In the genomic region with DNA sequence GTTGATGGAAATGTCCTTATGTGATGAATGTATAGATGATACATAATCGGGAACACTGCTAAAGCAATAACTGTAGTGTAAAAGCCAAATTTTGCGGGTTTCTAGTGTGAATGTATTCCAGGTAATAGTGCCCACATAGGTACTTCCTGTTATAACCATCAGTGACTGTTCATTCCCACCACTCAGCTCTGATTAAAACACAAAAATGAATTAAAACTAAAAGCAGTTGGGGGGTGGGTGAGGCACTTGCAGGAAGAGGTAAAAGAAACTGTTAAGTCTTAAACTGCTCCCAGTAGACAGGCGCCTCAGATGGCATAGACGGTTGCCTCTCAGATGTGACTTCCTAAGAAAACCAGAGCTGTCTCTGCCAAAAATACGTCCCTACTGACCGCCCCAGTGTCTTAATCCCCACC, we compare ENCODE assay signal across 8 cellular contexts. TPM values are rescaled to one million over a fixed set of nuclear protein-coding genes. Genes with fewer than 3 reads are reported as not detected.
DNase-seq lines count a peak whose midpoint lies in the region; ATAC-seq and TF ChIP-seq lines count a peak whose summit lies in the region.

No MANE protein-coding gene starts in this region.

- dilution Hi-C loops in IMR-90 (cut with HindIII; ENCODE audit: low sequenced_read_pairs, unreplicated experiment), result no loop called here

- BruUV-seq in A673 (replicated peaks; lab: Mats Ljungman, UMichigan) (TSS peak; percentile 89), IMR-90 (replicated peaks; lab: Mats Ljungman, UMichigan) (no TSS peak)

- H3K36me3 ChIP-seq in A673 (ENCODE audit: insufficient read depth, low read length, poor library complexity, severe bottlenecking) (no peaks in the 10 kb centered on the region), IMR-90 (ENCODE audit: control insufficient read depth, insufficient read depth, low read length) (no peaks in the 10 kb centered on the region)

- H3K4me3 Mint-ChIP-seq in activated naive CD8-positive, alpha-beta T cell treated with anti-CD3 and anti-CD28 coated beads, Interleukin-2, amount 50 U/mL, for 24 hours, result peak overlapping the region; percentile 93
- peak overlapping the region; percentile 67 to 99 (median 93) for H3K4me3 Mint-ChIP-seq in naive B cell

- WGBS in IMR-90 (ENCODE audit: extremely low coverage in 2 of 2, insufficient read length in 1 of 2), 2 experiments, result no CpG with 5 or more reads among the region's 6 CpGs

- H3K9ac ChIP-seq in IMR-90 (ENCODE audit: low read depth, low read length), result no peak overlapping the region

- H3K4me3 ChIP-seq in A673 (ENCODE audit: low read depth, low read length, poor library complexity, severe bottlenecking) (peak overlapping the region; percentile 89), IMR-90 (ENCODE audit: insufficient read depth, low read depth, low read length) (no peak overlapping the region)

- peak overlapping the region; percentile 97 for H3K27ac Mint-ChIP-seq in activated naive CD8-positive, alpha-beta T cell treated with anti-CD3 and anti-CD28 coated beads, Interleukin-2, amount 50 U/mL, for 24 hours
- peak overlapping the region; percentile 82 to 99 (median 96) for H3K27ac Mint-ChIP-seq in naive B cell

- 0 out of 2 replicates have a peak overlapping the region, but pooled peaks have one; percentile 56 for H2BK20ac ChIP-seq in IMR-90 (ENCODE audit: low read depth, low read length)

- in situ Hi-C loops in IMR-90 (cut with MboI; ENCODE audit: low sequenced_read_pairs), result no loop called here

- H3K27ac ChIP-seq in A673 (ENCODE audit: low read depth, low read length, poor library complexity, severe bottlenecking), result no peak overlapping the region
- H3K27ac ChIP-seq in IMR-90 (ENCODE audit: insufficient read depth, low read length), result no peak overlapping the region

- H3K14ac ChIP-seq in IMR-90 (replicated peaks; ENCODE audit: low read depth, low read length), result no peak overlapping the region

- intact Hi-C loops in A673 (cut with micrococcal nuclease; ENCODE audit: unreplicated experiment), result loop anchor here (2.0 to 5.0 kb wide), 2 partner anchors 95 to 275 kb away; no protein-coding TSS in a partner anchor
- intact Hi-C loops in IMR-90 (cut with micrococcal nuclease), result loop anchor here (5.0 kb wide), 1 partner anchor 275 kb away; no protein-coding TSS in a partner anchor

- TF ChIP-seq RAD21 in IMR-90 (IDR thresholded peaks at IDR 0.05; ENCODE audit: low read length), result no peak

- no peak overlapping the region for H3K56ac ChIP-seq in IMR-90 (ENCODE audit: extremely low read depth, insufficient read depth, low read length)

- H3K79me1 ChIP-seq in IMR-90 (ENCODE audit: low read depth in 1 of 2, low read length in 2 of 2), result peaks cover 7 to 24% of the 10 kb centered on the region in 2 experiments

- H3K4me1 Mint-ChIP-seq in activated naive CD8-positive, alpha-beta T cell treated with anti-CD3 and anti-CD28 coated beads, Interleukin-2, amount 50 U/mL, for 24 hours, result peaks cover 49% of the 10 kb centered on the region
- H3K4me1 Mint-ChIP-seq in naive B cell, result peaks cover 29 to 42% (median 39%) of the 10 kb centered on the region in 3 donors

- no peak overlapping the region for H2AK5ac ChIP-seq in IMR-90 (ENCODE audit: low read depth, low read length)

- H2AK9ac ChIP-seq in IMR-90 (replicated peaks; ENCODE audit: low read depth, low read length, poor library complexity), result no peak overlapping the region

- H3K27me3 Mint-ChIP-seq in activated naive CD8-positive, alpha-beta T cell treated with anti-CD3 and anti-CD28 coated beads, Interleukin-2, amount 50 U/mL, for 24 hours, result no peaks in the 10 kb centered on the region
- H3K27me3 Mint-ChIP-seq in naive B cell, result no peaks in the 10 kb centered on the region

- peak overlapping the region in 1 of 2 experiments; percentile 71; a peak in 1 of 4 replicates for H4K8ac ChIP-seq in IMR-90 (ENCODE audit: low read depth in 2 of 2, low read length in 2 of 2)

- DNase-seq in A673 (ENCODE audit: low spot score) (no peak), IMR-90 (no peak), naive B cell (no peak), NOMO-1 (lab: John Stamatoyannopoulos, UW; ENCODE audit: unreplicated experiment in 2 of 2) (no peak), A172 (ENCODE audit: low spot score) (no peak), kidney tubule cell (ENCODE audit: low spot score) (no peak)
- peak; percentile 15 for DNase-seq in activated naive CD8-positive, alpha-beta T cell treated with anti-CD3 and anti-CD28 coated beads, Interleukin-2, amount 50 U/mL, for 24 hours

- no peak overlapping the region for H2BK5ac ChIP-seq in IMR-90 (ENCODE audit: low read depth, low read length, poor library complexity, severe bottlenecking)

- H4K20me1 ChIP-seq in IMR-90 (ENCODE audit: insufficient read depth, low read length), result no peaks in the 10 kb centered on the region

- TF ChIP-seq CTCF in A673 (conservative IDR thresholded peaks at IDR 0.05; ENCODE audit: low read depth, low read length) (no peak), IMR-90 (conservative IDR thresholded peaks at IDR 0.05; ENCODE audit: low read depth, low read length) (no peak)

- H3K4ac ChIP-seq in IMR-90 (ENCODE audit: low read depth, low read length), result peak overlapping the region; percentile 83; the same call in 1 of the 2 replicates

- no peak overlapping the region for H2BK120ac ChIP-seq in IMR-90 (ENCODE audit: low read depth, low read length)

- ATAC-seq in IMR-90 (ENCODE audit: low read depth) (no peak), naive B cell (ENCODE audit: low read depth in 2 of 2) (no peak), HG03135 (IDR thresholded peaks at IDR 0.05; ENCODE audit: unreplicated experiment) (no peak)
- ATAC-seq in activated naive CD8-positive, alpha-beta T cell treated with anti-CD3 and anti-CD28 coated beads, Interleukin-2, amount 50 U/mL, for 24 hours, result peak; percentile 29

- H3K18ac ChIP-seq in IMR-90 (ENCODE audit: low read depth, low read length), result no peak overlapping the region

- CTCF ChIA-PET in A673 (lab: Charles Lee), result no interaction called here
- CTCF ChIA-PET in IMR-90 (lab: Yijun Ruan, JAX), result no interaction called here

- H3K9me1 ChIP-seq in IMR-90 (ENCODE audit: insufficient read depth, low read length), result peaks cover 7% of the 10 kb centered on the region

- H2AFZ ChIP-seq in IMR-90 (replicated peaks; ENCODE audit: low read length, poor library complexity), result no peak overlapping the region

- H4K91ac ChIP-seq in IMR-90 (ENCODE audit: insufficient read depth, low read depth, low read length), result no peak overlapping the region

- H2BK15ac ChIP-seq in IMR-90 (ENCODE audit: low read depth, low read length), result peak overlapping the region; percentile 38; the same call in 1 of the 3 replicates

- H3K4me2 ChIP-seq in IMR-90 (ENCODE audit: low read depth, low read length), result no peak overlapping the region

- peaks cover 21% of the 10 kb centered on the region for H3K36me3 Mint-ChIP-seq in activated naive CD8-positive, alpha-beta T cell treated with anti-CD3 and anti-CD28 coated beads, Interleukin-2, amount 50 U/mL, for 24 hours (ENCODE audit: low read depth)
- H3K36me3 Mint-ChIP-seq in naive B cell, result peaks cover 8 to 13% of the 10 kb centered on the region in 2 donors

- no peak for TF ChIP-seq POLR2A in IMR-90 (IDR thresholded peaks at IDR 0.05; ENCODE audit: low read depth, low read length)

- no peaks in the 10 kb centered on the region for H3K9me3 Mint-ChIP-seq in activated naive CD8-positive, alpha-beta T cell treated with anti-CD3 and anti-CD28 coated beads, Interleukin-2, amount 50 U/mL, for 24 hours
- peaks cover 0 to 4% (median 0%) of the 10 kb centered on the region in 7 donors for H3K9me3 Mint-ChIP-seq in naive B cell

- no peaks in the 10 kb centered on the region for H3K27me3 ChIP-seq in A673 (replicated peaks; ENCODE audit: insufficient read depth, low read depth, low read length, poor library complexity)
- no peaks in the 10 kb centered on the region for H3K27me3 ChIP-seq in IMR-90 (ENCODE audit: control insufficient read depth, insufficient read depth, low read length)

- H3K23ac ChIP-seq in IMR-90 (ENCODE audit: low read depth, low read length), result peak overlapping the region; percentile 48; the same call in 1 of the 2 replicates

- H3K4me1 ChIP-seq in A673 (ENCODE audit: insufficient read depth, low read length, poor library complexity, severe bottlenecking) (no peaks in the 10 kb centered on the region), IMR-90 (ENCODE audit: control insufficient read depth, insufficient read depth, low read length) (peaks cover 8% of the 10 kb centered on the region)

- H3K9me3 ChIP-seq in A673 (ENCODE audit: low read depth, low read length, poor library complexity, severe bottlenecking) (no peaks in the 10 kb centered on the region), IMR-90 (ENCODE audit: control insufficient read depth, insufficient read depth, low read length) (no peaks in the 10 kb centered on the region)

- H4K5ac ChIP-seq in IMR-90 (ENCODE audit: low read depth, low read length), result no peak overlapping the region

- POLR2A ChIA-PET in A673 (lab: Charles Lee; ENCODE audit: low non-redundant PET) (no interaction called here), IMR-90 (lab: Charles Lee; ENCODE audit: unreplicated experiment) (no interaction called here)

TF ChIP-seq in IMR-90, 13 proteins besides CTCF, POLR2A, EP300 and RAD21 (continues in another document):
- TF ChIP-seq CEBPB (IDR thresholded peaks at IDR 0.05; ENCODE audit: low read depth, low read length) (no peak), FOS (IDR thresholded peaks at IDR 0.05; ENCODE audit: low read depth, low read length) (no peak), RCOR1 (IDR thresholded peaks at IDR 0.05; ENCODE audit: insufficient replicate concordance, low read length) (no peak), SMC3 (IDR thresholded peaks at IDR 0.05; ENCODE audit: low read depth, low read length) (no peak), CHD1 (IDR thresholded peaks at IDR 0.05; ENCODE audit: low read depth, low read length) (no peak), RFX5 (IDR thresholded peaks at IDR 0.05; ENCODE audit: low read depth, low read length) (no peak), MAZ (IDR thresholded peaks at IDR 0.05; ENCODE audit: borderline replicate concordance, low read depth, low read length) (no peak), MXI1 (IDR thresholded peaks at IDR 0.05; ENCODE audit: borderline replicate concordance, low read depth, low read length) (no peak)
- TF ChIP-seq, protein P1, sequence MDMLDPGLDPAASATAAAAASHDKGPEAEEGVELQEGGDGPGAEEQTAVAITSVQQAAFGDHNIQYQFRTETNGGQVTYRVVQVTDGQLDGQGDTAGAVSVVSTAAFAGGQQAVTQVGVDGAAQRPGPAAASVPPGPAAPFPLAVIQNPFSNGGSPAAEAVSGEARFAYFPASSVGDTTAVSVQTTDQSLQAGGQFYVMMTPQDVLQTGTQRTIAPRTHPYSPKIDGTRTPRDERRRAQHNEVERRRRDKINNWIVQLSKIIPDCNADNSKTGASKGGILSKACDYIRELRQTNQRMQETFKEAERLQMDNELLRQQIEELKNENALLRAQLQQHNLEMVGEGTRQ (IDR thresholded peaks at IDR 0.05; ENCODE audit: low read depth, low read length), result no peak

RNA-seq across cellular contexts. Expression of a gene that starts 0.9 kb away (rescaled TPM):
- total RNA-seq in A673 (2021), result 8.7 and 9.4 TPM in 2 replicates
- total RNA-seq in IMR-90 (2012; rRNA removed), result 6.3 and 8.3 TPM in 2 replicates
- polyA plus RNA-seq in IMR-90 (2012; rRNA removed), result 5.5 and 6.3 TPM in 2 replicates
- polyA plus RNA-seq in IMR-90 (2012; cell fraction: cytosol; rRNA removed), result 1.7 and 6.5 TPM in 2 replicates
- 2.7 and 6.4 TPM in 2 replicates for polyA plus RNA-seq in IMR-90 (2012; cell fraction: nucleus; rRNA removed; ENCODE audit: low replicate concordance)
- polyA plus RNA-seq in naive B cell (ENCODE audit: low read depth in 6 of 6), result 100 to 1,000 TPM in 1 of 6 donors, 10 to 100 TPM in 5; 60.0 to 107 (median 76.3) TPM
- 23.3 and 31.8 TPM in 2 replicates for total RNA-seq in A172 (2014; rRNA removed; shearing (Covaris generic))
